ENCODE assay signal across 28 cellular contexts in genomic region chr15:67311751-67312150, GRCh38.
"Had no signal": no experiment of that assay in that cellular context is flagged by ENCODE, and none has a peak within 500 bp of the region (broad histone marks: within the 10 kb centered on the region; RNA-seq: fewer than 3 reads in every experiment).

No MANE protein-coding gene starts in this region.

- H3K27ac ChIP-seq: left ventricle myocardium inferior, pancreas, prostate gland, skin epidermis, stomach, testis, thyroid gland, transverse colon, upper lobe of left lung, vagina had no signal

- ATAC-seq: natural killer cell; pancreas; right cardiac atrium; sciatic nerve; stimulated activated naive B cell treated with anti-CD40 and anti-IgM and Interleukin-4, amounts not matched to agents 10 μg/mL and 1 μg/mL and 100 μg/mL, for 72 hours; stimulated activated naive CD8-positive, alpha-beta T cell treated with anti-CD3 and anti-CD28 coated beads, Interleukin-15, Interleukin-2, amounts not matched to agents 100 U/mL and 50 U/mL, for 24 hours had no signal

- H3K36me3 ChIP-seq: left ventricle myocardium inferior, pancreas, prostate gland, stomach, thyroid gland, transverse colon, upper lobe of left lung, vagina had no signal

- H3K4me1 ChIP-seq: left ventricle myocardium inferior, pancreas, prostate gland, stomach, testis, thyroid gland, transverse colon, upper lobe of left lung, vagina had no signal

- H3K9me3 ChIP-seq: left ventricle myocardium inferior, pancreas, prostate gland, stomach, testis, thyroid gland, transverse colon, upper lobe of left lung, vagina had no signal

- H3K4me3 ChIP-seq: left ventricle myocardium inferior, lung, pancreas, prostate gland, skin epidermis, stomach, testis, thyroid gland, transverse colon, upper lobe of left lung, vagina had no signal

- H3K27me3 ChIP-seq: pancreas, stomach, testis, thyroid gland, transverse colon, upper lobe of left lung, vagina had no signal

- DNase-seq: hypothalamus; immature natural killer cell; left ventricle myocardium inferior; mesendoderm; naive B cell; natural killer cell; nephron progenitor cell; nucleus accumbens; pancreas; posterior cingulate gyrus; retina; right cardiac atrium; stimulated activated CD4-positive, alpha-beta T cell treated with anti-CD3 and anti-CD28 coated beads, Interleukin-12 subunit alpha, Interleukin-12 subunit beta, amount 100 ng/mL, for 4 hours; stimulated activated CD4-positive, alpha-beta T cell treated with anti-CD3 and anti-CD28 coated beads, Interleukin-15, amount 100 ng/mL, for 24 hours; stimulated activated CD4-positive, alpha-beta T cell treated with anti-CD3 and anti-CD28 coated beads, Interleukin-2, amount 100 ng/mL, for 24 hours; stimulated activated CD4-positive, alpha-beta T cell treated with anti-CD3 and anti-CD28 coated beads, Interleukin-4, amount 100 ng/mL, for 1 hour; stimulated activated naive B cell treated with anti-CD40 and anti-IgM and Interleukin-4, amounts not matched to agents 10 μg/mL and 1 μg/mL and 100 μg/mL, for 72 hours; stimulated activated naive CD8-positive, alpha-beta T cell treated with anti-CD3 and anti-CD28 coated beads, Interleukin-15, Interleukin-2, amounts not matched to agents 100 U/mL and 50 U/mL, for 24 hours; stomach; testis; thyroid gland; transverse colon; upper lobe of left lung had no signal
